17 cellular contexts compared by ENCODE assay signal in genomic region chr7:41027428-41028115, GRCh38.
A peak's percentile ranks its signal among the peaks of the same experiment; 100 is the strongest.
DNase-seq lines count a peak whose midpoint lies in the region; ATAC-seq and TF ChIP-seq lines count a peak whose summit lies in the region.
"Had no signal": no experiment of that assay in that cellular context is flagged by ENCODE, and none has a peak within 500 bp of the region (broad histone marks: within the 10 kb centered on the region; RNA-seq: fewer than 3 reads in every experiment).

No MANE protein-coding gene starts in this region.

- H3K9me3 Mint-ChIP-seq in endothelial cell (ENCODE audit: unreplicated experiment), result no peaks in the 10 kb centered on the region
- H3K9me3 Mint-ChIP-seq: H9 had no signal

- TF ChIP-seq CTCF in AG04449 (IDR thresholded peaks at IDR 0.05; ENCODE audit: insufficient read depth, low read length, missing control alignments), result no peak
- TF ChIP-seq CTCF in astrocyte of the spinal cord (IDR thresholded peaks at IDR 0.05; ENCODE audit: low read depth, low read length), result no peak
- no peak for TF ChIP-seq CTCF in endothelial cell (IDR thresholded peaks at IDR 0.05; ENCODE audit: unreplicated experiment)

- no peak for ATAC-seq in GM19328 (IDR thresholded peaks at IDR 0.05; ENCODE audit: unreplicated experiment)
- ATAC-seq: left cardiac atrium had no signal

- CTCF ChIA-PET in AG04449 (lab: Yijun Ruan, JAX), result interaction anchor here (1.4 kb wide), 1 partner anchor 24 kb away, joined by 3 read pairs; no protein-coding TSS in a partner anchor

- peaks cover 4% of the 10 kb centered on the region for H3K4me1 Mint-ChIP-seq in endothelial cell (ENCODE audit: unreplicated experiment)
- H3K4me1 Mint-ChIP-seq: H9; stimulated activated naive CD8-positive, alpha-beta T cell treated with anti-CD3 and anti-CD28 coated beads, Interleukin-15, amount 100 ng/mL, for 72 hours had no signal

- POLR2A ChIA-PET in AG04449 (lab: Yijun Ruan, JAX), result interaction anchor here (0.8 to 1.2 kb wide), 4 partner anchors 24 to 652 kb away, joined by 3 to 4 read pairs (median 3); no protein-coding TSS in a partner anchor

- H3K27me3 Mint-ChIP-seq in endothelial cell (ENCODE audit: unreplicated experiment), result no peaks in the 10 kb centered on the region
- H3K27me3 Mint-ChIP-seq: stimulated activated naive CD8-positive, alpha-beta T cell treated with anti-CD3 and anti-CD28 coated beads, Interleukin-15, amount 100 ng/mL, for 72 hours had no signal

- H3K4me3 ChIP-seq in AG04449 (ENCODE audit: low read depth, low read length) (no peak overlapping the region), astrocyte of the spinal cord (ENCODE audit: low read depth, low read length) (no peak overlapping the region)
- H3K4me3 ChIP-seq: BLaER1 had no signal

- H3K4me3 Mint-ChIP-seq in endothelial cell (ENCODE audit: unreplicated experiment), result no peak overlapping the region
- H3K4me3 Mint-ChIP-seq: H9; stimulated activated naive CD8-positive, alpha-beta T cell treated with anti-CD3 and anti-CD28 coated beads, Interleukin-15, amount 100 ng/mL, for 72 hours had no signal

- H3K27ac Mint-ChIP-seq in endothelial cell (ENCODE audit: unreplicated experiment), result no peak overlapping the region
- H3K27ac Mint-ChIP-seq: H9; stimulated activated naive CD8-positive, alpha-beta T cell treated with anti-CD3 and anti-CD28 coated beads, Interleukin-15, amount 100 ng/mL, for 72 hours had no signal

- no peaks in the 10 kb centered on the region for H3K36me3 Mint-ChIP-seq in endothelial cell (ENCODE audit: low read depth, unreplicated experiment)

- DNase-seq in AG04449 (ENCODE audit: low read depth, low spot score) (peak; percentile 98), HS-5 (ENCODE audit: low read depth) (peak; percentile 98), astrocyte of the spinal cord (ENCODE audit: low read depth, low spot score) (peak; percentile 96), kidney glomerular epithelial cell (lab: John Stamatoyannopoulos, UW) (peak; percentile 98), NCI-H82 (lab: John Stamatoyannopoulos, UW) (no peak), endothelial cell (ENCODE audit: low spot score) (no peak), NCI-H1694 (lab: John Stamatoyannopoulos, UW) (no peak)
- DNase-seq: activated CD8-positive, alpha-beta memory T cell treated with anti-CD3 and anti-CD28 coated beads, Interleukin-2, amount 50 U/mL, for 4 hours; anterior cingulate cortex; H9; left cardiac atrium; NCI-H2171 treated with DMSO at 0.1 percent for 48 hours; occipital lobe; stimulated activated CD4-positive, alpha-beta T cell treated with anti-CD3 and anti-CD28 coated beads, Interleukin-2, amount 100 ng/mL, for 48 hours; stimulated activated naive CD8-positive, alpha-beta T cell treated with anti-CD3 and anti-CD28 coated beads, Interleukin-15, amount 100 ng/mL, for 72 hours had no signal

- in situ Hi-C loops in astrocyte of the spinal cord (cut with HindIII; ENCODE audit: low sequenced_read_pairs), result no loop called here

Comparison
In these comparisons a context has a peak if more than half of its experiments do, and no peak if none do; other contexts are left out.
1. DNase-seq: peak in AG04449 (single experiment), HS-5 (single experiment), astrocyte of the spinal cord (single experiment) and kidney glomerular epithelial cell (single experiment); none in NCI-H82 (single experiment), endothelial cell (single experiment) and NCI-H1694 (single experiment).